Comparison of ENCODE assay signal across 17 cellular contexts in genomic region chr20:3339571-3339970, GRCh38.
DNase-seq lines count a peak whose midpoint lies in the region; ATAC-seq, FAIRE-seq and TF ChIP-seq lines count a peak whose summit lies in the region.
"Had no signal": no experiment of that assay in that cellular context is flagged by ENCODE, and none has a peak within 500 bp of the region (broad histone marks: within the 10 kb centered on the region; RNA-seq: fewer than 3 reads in every experiment).

No MANE protein-coding gene starts in this region.

- H2BK20ac ChIP-seq in IMR-90 (ENCODE audit: low read depth, low read length): no peak overlapping the region

- no peak overlapping the region for H4K8ac ChIP-seq in IMR-90 (ENCODE audit: low read depth in 2 of 2, low read length in 2 of 2)

- peak overlapping the region; percentile 36 for H3K27ac Mint-ChIP-seq in stimulated activated effector memory CD8-positive, alpha-beta T cell treated with anti-CD3 and anti-CD28 coated beads, Interleukin-12 subunit alpha, Interleukin-12 subunit beta, amount 100 ng/mL, for 72 hours
- H3K27ac Mint-ChIP-seq: CD14-positive monocyte; CD8-positive, alpha-beta T cell had no signal

- FAIRE-seq in A549 (lab: Jason Lieb, UNC): peak; percentile 61
- FAIRE-seq: D721Med had no signal

- H3K9me3 ChIP-seq in A549: no peaks in the 10 kb centered on the region
- no peaks in the 10 kb centered on the region for H3K9me3 ChIP-seq in IMR-90 (ENCODE audit: control insufficient read depth, insufficient read depth, low read length)

- CTCF ChIA-PET in A549 (lab: Yijun Ruan, JAX): interaction anchor here (1.0 to 1.4 kb wide), 2 partner anchors 12 to 84 kb away, joined by 3 read pairs; no protein-coding TSS in a partner anchor
- CTCF ChIA-PET in IMR-90 (lab: Yijun Ruan, JAX): interaction anchor here (0.8 kb wide), 1 partner anchor 9 kb away, joined by 3 read pairs; no protein-coding TSS in a partner anchor

- no peaks in the 10 kb centered on the region for H3K27me3 ChIP-seq in IMR-90 (ENCODE audit: control insufficient read depth, insufficient read depth, low read length)

- TF ChIP-seq RAD21 in A549 (conservative IDR thresholded peaks at IDR 0.05 in 1 of 2, IDR thresholded peaks at IDR 0.05 in 1 of 2): no peak
- no peak for TF ChIP-seq RAD21 in IMR-90 (IDR thresholded peaks at IDR 0.05; ENCODE audit: low read length)

- no peak overlapping the region for H4K91ac ChIP-seq in IMR-90 (ENCODE audit: insufficient read depth, low read depth, low read length)

- H3K56ac ChIP-seq in IMR-90 (ENCODE audit: extremely low read depth, insufficient read depth, low read length): no peak overlapping the region

- no peak overlapping the region for H4K5ac ChIP-seq in IMR-90 (ENCODE audit: low read depth, low read length)

- peaks cover 13% of the 10 kb centered on the region for H3K36me3 Mint-ChIP-seq in stimulated activated effector memory CD8-positive, alpha-beta T cell treated with anti-CD3 and anti-CD28 coated beads, Interleukin-12 subunit alpha, Interleukin-12 subunit beta, amount 100 ng/mL, for 72 hours

- H2AK5ac ChIP-seq in IMR-90 (ENCODE audit: low read depth, low read length): no peak overlapping the region

- H3K9me3 Mint-ChIP-seq in stimulated activated effector memory CD8-positive, alpha-beta T cell treated with anti-CD3 and anti-CD28 coated beads, Interleukin-12 subunit alpha, Interleukin-12 subunit beta, amount 100 ng/mL, for 72 hours: no peaks in the 10 kb centered on the region
- H3K9me3 Mint-ChIP-seq: CD8-positive, alpha-beta T cell; IgD-negative memory B cell had no signal

- no peak overlapping the region for H3K18ac ChIP-seq in IMR-90 (ENCODE audit: low read depth, low read length)

- no peak overlapping the region for H3K9ac ChIP-seq in IMR-90 (ENCODE audit: low read depth, low read length)
- H3K9ac ChIP-seq: GM23248 had no signal

- DNase-seq in A549 (ENCODE audit: low read depth in 1 of 2, low spot score in 1 of 2): no peak
- no peak for DNase-seq in IMR-90
- peak; percentile 31 for DNase-seq in amniotic epithelial cell (ENCODE audit: low read depth)
- DNase-seq in stimulated activated effector memory CD8-positive, alpha-beta T cell treated with anti-CD3 and anti-CD28 coated beads, Interleukin-12 subunit alpha, Interleukin-12 subunit beta, amount 100 ng/mL, for 72 hours (ENCODE audit: low spot score in 2 of 2): no peak
- no peak for DNase-seq in activated CD4-positive, alpha-beta T cell treated with anti-CD3 and anti-CD28 coated beads, Interleukin-2, amount 50 U/mL, for 4 hours
- no peak for DNase-seq in NCI-H526 (lab: John Stamatoyannopoulos, UW)
- DNase-seq: CD8-positive, alpha-beta T cell; COR-L47; DMS153; DND-41; GDM1; H7 had no signal

- ATAC-seq in A549 (no peak), IMR-90 (ENCODE audit: low read depth) (peak; percentile 29; the same call in 1 of the 2 replicates), GM19452 (IDR thresholded peaks at IDR 0.05; ENCODE audit: unreplicated experiment) (no peak)
- no peak for ATAC-seq in stimulated activated effector memory CD8-positive, alpha-beta T cell treated with anti-CD3 and anti-CD28 coated beads, Interleukin-12 subunit alpha, Interleukin-12 subunit beta, amount 100 ng/mL, for 72 hours
- ATAC-seq: CD8-positive, alpha-beta T cell had no signal

- H3K9me1 ChIP-seq in IMR-90 (ENCODE audit: insufficient read depth, low read length): no peaks in the 10 kb centered on the region

- TF ChIP-seq CTCF in A549 (IDR thresholded peaks at IDR 0.05): no peak
- no peak for TF ChIP-seq CTCF in IMR-90 (conservative IDR thresholded peaks at IDR 0.05; ENCODE audit: low read depth, low read length)

- TF ChIP-seq POLR2A in A549 (IDR thresholded peaks at IDR 0.05; ENCODE audit: low read length): no peak
- TF ChIP-seq POLR2A in IMR-90 (IDR thresholded peaks at IDR 0.05; ENCODE audit: low read depth, low read length): no peak

- WGBS in A549 (ENCODE audit: missing lambda C conversion rate): 97% methylated on average over 1 of the region's 1 CpG
- WGBS in IMR-90 (ENCODE audit: extremely low coverage in 2 of 2, insufficient read length in 1 of 2), 2 experiments: no CpG with 5 or more reads among the region's 1 CpG

- H3K4me3 Mint-ChIP-seq in stimulated activated effector memory CD8-positive, alpha-beta T cell treated with anti-CD3 and anti-CD28 coated beads, Interleukin-12 subunit alpha, Interleukin-12 subunit beta, amount 100 ng/mL, for 72 hours: no peak overlapping the region
- H3K4me3 Mint-ChIP-seq: CD14-positive monocyte; CD8-positive, alpha-beta T cell; IgD-negative memory B cell had no signal

- intact Hi-C loops in IMR-90 (cut with micrococcal nuclease): no loop called here

- dilution Hi-C loops in IMR-90 (cut with HindIII; ENCODE audit: low sequenced_read_pairs, unreplicated experiment): no loop called here

- H3K4me3 ChIP-seq in A549 (no peak overlapping the region), IMR-90 (ENCODE audit: insufficient read depth, low read depth, low read length) (no peak overlapping the region)
- H3K4me3 ChIP-seq: GM23248 had no signal

- H3K27ac ChIP-seq in A549 (no peak overlapping the region), IMR-90 (ENCODE audit: insufficient read depth, low read length) (peak overlapping the region; percentile 21; the same call in 1 of the 2 replicates)
- H3K27ac ChIP-seq: GM23248 had no signal

- in situ Hi-C loops in IMR-90 (cut with MboI; ENCODE audit: low sequenced_read_pairs): no loop called here

- no peaks in the 10 kb centered on the region for H3K4me1 ChIP-seq in A549
- H3K4me1 ChIP-seq in IMR-90 (ENCODE audit: control insufficient read depth, insufficient read depth, low read length): peaks cover 3% of the 10 kb centered on the region; the same call in 1 of the 2 replicates

- H2AK9ac ChIP-seq in IMR-90 (replicated peaks; ENCODE audit: low read depth, low read length, poor library complexity): no peak overlapping the region

- no peaks in the 10 kb centered on the region for H4K20me1 ChIP-seq in IMR-90 (ENCODE audit: insufficient read depth, low read length)

- H3K36me3 ChIP-seq in IMR-90 (ENCODE audit: control insufficient read depth, insufficient read depth, low read length): peaks cover 17% of the 10 kb centered on the region; the same call in 1 of the 2 replicates

- H3K4me1 Mint-ChIP-seq in stimulated activated effector memory CD8-positive, alpha-beta T cell treated with anti-CD3 and anti-CD28 coated beads, Interleukin-12 subunit alpha, Interleukin-12 subunit beta, amount 100 ng/mL, for 72 hours: no peaks in the 10 kb centered on the region

- H3K4ac ChIP-seq in IMR-90 (ENCODE audit: low read depth, low read length): no peak overlapping the region

- no peak overlapping the region for H2BK120ac ChIP-seq in IMR-90 (ENCODE audit: low read depth, low read length)

- no peak overlapping the region for H2BK15ac ChIP-seq in IMR-90 (ENCODE audit: low read depth, low read length)

- H3K4me2 ChIP-seq in A549 (no peak overlapping the region), IMR-90 (ENCODE audit: low read depth, low read length) (no peak overlapping the region)

- H2BK5ac ChIP-seq in IMR-90 (ENCODE audit: low read depth, low read length, poor library complexity, severe bottlenecking): peak overlapping the region; percentile 1

- no peak overlapping the region for H3K23ac ChIP-seq in IMR-90 (ENCODE audit: low read depth, low read length)

- H3K14ac ChIP-seq in IMR-90 (replicated peaks; ENCODE audit: low read depth, low read length): no peak overlapping the region

- BruUV-seq in IMR-90 (replicated peaks; lab: Mats Ljungman, UMichigan): no TSS peak

- H2AFZ ChIP-seq in IMR-90 (replicated peaks; ENCODE audit: low read length, poor library complexity): no peak overlapping the region
- H2AFZ ChIP-seq: GM23248 had no signal

- POLR2A ChIA-PET in A549 (lab: Yijun Ruan, JAX): no interaction called here
- POLR2A ChIA-PET in IMR-90 (lab: Charles Lee; ENCODE audit: unreplicated experiment): no interaction called here

- no peaks in the 10 kb centered on the region for H3K79me1 ChIP-seq in IMR-90 (ENCODE audit: low read depth in 1 of 2, low read length in 2 of 2)

- TF ChIP-seq EP300 in A549 (IDR thresholded peaks at IDR 0.05): no peak

TF ChIP-seq in A549, 52 proteins besides CTCF, POLR2A, EP300 and RAD21 (continues in another document):
- TF ChIP-seq CHD2 (IDR thresholded peaks at IDR 0.05; ENCODE audit: low read length, partially characterized antibody) (no peak), BCL3 (IDR thresholded peaks at IDR 0.05) (no peak), CBX2 (IDR thresholded peaks at IDR 0.05; ENCODE audit: borderline replicate concordance, low read depth) (no peak), MAX (IDR thresholded peaks at IDR 0.05) (no peak), TP53 (CRISPR knock-in tag; IDR thresholded peaks at IDR 0.05) (no peak)

TF ChIP-seq in IMR-90, 13 proteins besides CTCF, POLR2A, EP300 and RAD21:
- no peak for TF ChIP-seq ELK1 (IDR thresholded peaks at IDR 0.05; ENCODE audit: borderline replicate concordance, low read depth, low read length)
- no peak for TF ChIP-seq BHLHE40 (IDR thresholded peaks at IDR 0.05; ENCODE audit: low read depth, low read length)
- no peak for TF ChIP-seq RCOR1 (IDR thresholded peaks at IDR 0.05; ENCODE audit: insufficient replicate concordance, low read length)
- TF ChIP-seq CHD1 (IDR thresholded peaks at IDR 0.05; ENCODE audit: low read depth, low read length): no peak
- TF ChIP-seq RFX5 (IDR thresholded peaks at IDR 0.05; ENCODE audit: low read depth, low read length): no peak
TF ChIP-seq in IMR-90: peak in this region for 0.
